Comparison of ENCODE assay signal across 8 cellular contexts in the genomic region with DNA sequence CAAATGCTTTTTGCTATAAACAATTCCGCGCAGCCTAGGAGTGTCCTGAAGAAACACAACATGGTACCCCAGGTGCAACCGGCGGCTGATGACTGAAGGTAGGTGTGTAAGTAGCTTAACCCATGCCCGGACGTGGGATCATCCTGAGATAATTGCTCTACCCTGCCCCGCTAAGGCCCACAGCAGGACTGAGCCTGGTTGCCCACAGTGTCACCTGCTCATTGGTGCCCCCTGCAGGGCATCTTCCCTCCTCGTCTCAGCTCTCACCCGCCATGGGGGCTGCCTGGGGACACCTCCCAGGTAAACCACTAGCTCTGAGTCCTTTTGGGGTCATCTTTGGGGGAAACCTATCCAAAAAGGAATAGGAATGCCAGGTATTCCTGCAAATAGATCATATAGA. TPM values are rescaled to one million over a fixed set of nuclear protein-coding genes. Genes with fewer than 3 reads are reported as not detected.
DNase-seq lines count a peak whose midpoint lies in the region; ATAC-seq and TF ChIP-seq lines count a peak whose summit lies in the region.

No MANE protein-coding gene starts in this region.

- H2BK120ac ChIP-seq in mesenchymal stem cell (ENCODE audit: low read depth, low read length): no peak overlapping the region

- no peak overlapping the region for H3K4ac ChIP-seq in mesenchymal stem cell (ENCODE audit: low read depth in 1 of 2, low read length in 2 of 2)

- no peak overlapping the region for H2BK12ac ChIP-seq in mesenchymal stem cell (ENCODE audit: low read length in 2 of 2)

- no peak overlapping the region for H3K23ac ChIP-seq in mesenchymal stem cell (ENCODE audit: low read length in 2 of 2)

- no peaks in the 10 kb centered on the region for H3K79me1 ChIP-seq in mesenchymal stem cell (replicated peaks; ENCODE audit: low read length, poor library complexity, severe bottlenecking)

- H3K9ac ChIP-seq in mesenchymal stem cell (ENCODE audit: low read length): no peak overlapping the region

- no peak overlapping the region for H4K91ac ChIP-seq in mesenchymal stem cell (ENCODE audit: low read length)

- H3K4me3 ChIP-seq in fibroblast of pulmonary artery (replicated peaks; ENCODE audit: low read depth, low read length) (no peak overlapping the region), mesenchymal stem cell (ENCODE audit: insufficient read depth in 1 of 2, low read depth in 1 of 2, low read length in 2 of 2) (no peak overlapping the region)

- H3K36me3 Mint-ChIP-seq in activated CD4-positive, alpha-beta memory T cell treated with anti-CD3 and anti-CD28 coated beads for 36 hours: peaks cover 3% of the 10 kb centered on the region

- H2AK5ac ChIP-seq in mesenchymal stem cell (ENCODE audit: low read length, severe bottlenecking): no peak overlapping the region

- H3K4me1 ChIP-seq in mesenchymal stem cell (ENCODE audit: control insufficient read depth, insufficient read depth, low read depth, low read length): peaks cover 28% of the 10 kb centered on the region

- H3K4me2 ChIP-seq in mesenchymal stem cell (ENCODE audit: low read length, poor library complexity, severe bottlenecking): no peak overlapping the region

- no peak overlapping the region for H3K18ac ChIP-seq in mesenchymal stem cell (ENCODE audit: low read depth in 1 of 2, low read length in 2 of 2)

- WGBS in mesenchymal stem cell: 83% methylated on average over 9 of the region's 9 CpGs

- TF ChIP-seq CTCF in fibroblast of pulmonary artery (IDR thresholded peaks at IDR 0.05; ENCODE audit: low read length, missing control alignments): peak; percentile 56

- POLR2A ChIA-PET in activated CD4-positive, alpha-beta memory T cell treated with anti-CD3 and anti-CD28 coated beads for 36 hours (lab: Charles Lee): no interaction called here

- no peaks in the 10 kb centered on the region for H3K4me1 Mint-ChIP-seq in activated CD4-positive, alpha-beta memory T cell treated with anti-CD3 and anti-CD28 coated beads for 36 hours (ENCODE audit: low read depth)

- no peak overlapping the region for H3K4me3 Mint-ChIP-seq in activated CD4-positive, alpha-beta memory T cell treated with anti-CD3 and anti-CD28 coated beads for 36 hours

- no peak overlapping the region for H2AFZ ChIP-seq in mesenchymal stem cell (ENCODE audit: low read depth, low read length)

- intact Hi-C loops in activated CD4-positive, alpha-beta memory T cell treated with anti-CD3 and anti-CD28 coated beads for 36 hours (cut with micrococcal nuclease): no loop called here

- ATAC-seq in HG02759 (IDR thresholded peaks at IDR 0.05; ENCODE audit: unreplicated experiment) (no peak), GM18511 (IDR thresholded peaks at IDR 0.05; ENCODE audit: unreplicated experiment) (no peak)

- H4K8ac ChIP-seq in mesenchymal stem cell (ENCODE audit: low read length): no peak overlapping the region

- no peaks in the 10 kb centered on the region for H3K27me3 Mint-ChIP-seq in activated CD4-positive, alpha-beta memory T cell treated with anti-CD3 and anti-CD28 coated beads for 36 hours

- no peak overlapping the region for H2BK15ac ChIP-seq in mesenchymal stem cell (ENCODE audit: low read depth, poor library complexity, severe bottlenecking)

- H3K27ac ChIP-seq in mesenchymal stem cell (ENCODE audit: low read length, poor library complexity, severe bottlenecking): no peak overlapping the region

- no peak overlapping the region for H2BK5ac ChIP-seq in mesenchymal stem cell (ENCODE audit: low read depth, low read length, poor library complexity, severe bottlenecking)

- H3K27ac Mint-ChIP-seq in activated CD4-positive, alpha-beta memory T cell treated with anti-CD3 and anti-CD28 coated beads for 36 hours: no peak overlapping the region

- in situ Hi-C loops in KBM-7 (cut with MboI; ENCODE audit: low pct_unique_long_range_greater_than_20kb, low sequenced_read_pairs): no loop called here

- CTCF ChIA-PET in activated CD4-positive, alpha-beta memory T cell treated with anti-CD3 and anti-CD28 coated beads for 36 hours (lab: Charles Lee): interaction anchor here (0.9 to 2.3 kb wide), 10 partner anchors 9 to 121 kb away, joined by 3 to 12 read pairs (median 3); no protein-coding TSS in a partner anchor

- H3K14ac ChIP-seq in mesenchymal stem cell (ENCODE audit: low read length in 2 of 2): no peak overlapping the region

- no peaks in the 10 kb centered on the region for H3K9me3 Mint-ChIP-seq in activated CD4-positive, alpha-beta memory T cell treated with anti-CD3 and anti-CD28 coated beads for 36 hours

- peak; percentile 79 for DNase-seq in D341Med (ENCODE audit: low spot score)
- peak; percentile 36 for DNase-seq in KBM-7
- peak; percentile 64 for DNase-seq in activated CD4-positive, alpha-beta memory T cell treated with anti-CD3 and anti-CD28 coated beads for 36 hours
- peak; percentile 25 for DNase-seq in fibroblast of pulmonary artery (ENCODE audit: low read depth)
- DNase-seq in stimulated activated CD4-positive, alpha-beta T cell treated with anti-CD3 and anti-CD28 coated beads, Interleukin-4, amount 100 ng/mL, for 48 hours (ENCODE audit: low read depth in 2 of 2): peak; percentile 40 to 58
- no peak for DNase-seq in mesenchymal stem cell

- H3K36me3 ChIP-seq in mesenchymal stem cell (ENCODE audit: control insufficient read depth in 1 of 2, insufficient read depth in 2 of 2, low read depth in 1 of 2, low read length in 2 of 2): peaks cover 5 to 23% of the 10 kb centered on the region in 2 experiments

- H3K27me3 ChIP-seq in mesenchymal stem cell (ENCODE audit: control insufficient read depth in 1 of 2, insufficient read depth in 1 of 2, low read length in 2 of 2): peaks cover 0 to 7% of the 10 kb centered on the region in 2 experiments

- no peaks in the 10 kb centered on the region for H3K9me3 ChIP-seq in mesenchymal stem cell (ENCODE audit: control insufficient read depth, low read length)

RNA-seq across cellular contexts. Expression of gene TMEM161A, which starts 22.3 kb away (rescaled TPM):
- 10 to 100 TPM; 17.8 to 18.9 TPM for total RNA-seq in activated CD4-positive, alpha-beta memory T cell treated with anti-CD3 and anti-CD28 coated beads for 36 hours
- polyA plus RNA-seq in mesenchymal stem cell (2013, experiment 1 of 2): 21.4 TPM
- polyA plus RNA-seq in mesenchymal stem cell (2013, experiment 2 of 2): 21.0 TPM

RNA-seq across cellular contexts. Expression of gene SLC25A42, which starts 52.2 kb away (rescaled TPM):
- total RNA-seq in activated CD4-positive, alpha-beta memory T cell treated with anti-CD3 and anti-CD28 coated beads for 36 hours: 10 to 100 TPM; 12.2 to 12.4 TPM
- polyA plus RNA-seq in mesenchymal stem cell (2013, experiment 1 of 2): 8.1 TPM
- polyA plus RNA-seq in mesenchymal stem cell (2013, experiment 2 of 2): 7.2 TPM

RNA-seq across cellular contexts. Expression of gene MEF2B, which starts 54.1 kb away (rescaled TPM):
- 1 to 10 TPM; 3.9 to 4.3 TPM for total RNA-seq in activated CD4-positive, alpha-beta memory T cell treated with anti-CD3 and anti-CD28 coated beads for 36 hours
- polyA plus RNA-seq in mesenchymal stem cell (2013, experiment 1 of 2): 0.35 TPM
- polyA plus RNA-seq in mesenchymal stem cell (2013, experiment 2 of 2): 0.37 TPM
